In the genomic region with DNA sequence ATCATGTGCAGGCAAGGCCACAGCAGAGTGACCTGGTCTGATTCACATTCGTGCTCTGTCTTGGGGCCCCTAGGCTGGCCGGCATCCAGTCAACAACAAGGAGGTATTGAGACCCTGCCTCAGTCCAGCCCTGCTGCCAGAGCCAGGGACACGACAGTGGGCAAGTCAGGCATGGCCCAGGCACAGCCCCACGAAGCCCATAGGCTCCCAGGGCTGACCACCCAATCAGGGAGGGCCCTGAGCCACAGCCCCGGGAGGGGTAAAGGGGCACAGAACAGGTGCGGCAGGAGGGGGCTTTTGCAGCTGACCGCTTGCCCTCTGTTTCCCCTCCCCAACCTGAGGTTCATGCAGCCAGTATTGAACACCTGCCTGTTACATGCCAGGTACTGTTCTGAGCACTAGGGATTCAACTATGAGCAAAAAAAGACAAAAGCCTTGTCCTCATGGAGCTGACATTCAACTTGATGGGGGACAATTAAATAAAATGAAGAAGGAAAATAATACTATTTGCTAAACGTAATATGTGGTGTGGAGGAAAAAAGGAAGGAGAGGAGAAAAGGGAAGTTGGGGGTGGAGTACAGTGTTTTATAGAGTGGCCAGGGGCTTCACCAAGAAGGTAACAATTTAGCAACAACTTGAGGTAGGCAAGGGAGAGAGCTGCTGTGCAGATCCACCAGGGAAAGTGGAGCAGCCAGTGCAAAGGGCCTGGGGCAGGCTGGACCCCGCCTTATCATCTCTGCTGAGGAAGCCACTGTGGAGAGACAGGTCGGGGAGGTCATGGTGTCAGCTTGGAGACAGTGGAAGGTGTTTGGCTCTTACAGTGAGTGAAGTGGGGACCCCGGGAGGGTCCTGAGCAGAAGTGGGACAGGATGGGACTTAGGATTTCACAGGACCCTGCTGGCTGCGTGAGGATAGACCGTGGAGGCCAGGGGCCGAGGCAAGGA, we compare ENCODE assay signal across 1 cellular context.
TF ChIP-seq lines count a peak whose summit lies in the region.

No MANE protein-coding gene starts in this region.

TF ChIP-seq in IMR-90, 13 proteins besides CTCF, POLR2A, EP300 and RAD21:
- no peak for TF ChIP-seq NFE2L2 (IDR thresholded peaks at IDR 0.05; ENCODE audit: low read depth, low read length)
- no peak for TF ChIP-seq CHD1 (IDR thresholded peaks at IDR 0.05; ENCODE audit: low read depth, low read length)
- TF ChIP-seq BHLHE40 (IDR thresholded peaks at IDR 0.05; ENCODE audit: low read depth, low read length) = no peak
- no peak for TF ChIP-seq SMC3 (IDR thresholded peaks at IDR 0.05; ENCODE audit: low read depth, low read length)
- TF ChIP-seq MAZ (IDR thresholded peaks at IDR 0.05; ENCODE audit: borderline replicate concordance, low read depth, low read length) = no peak
- TF ChIP-seq USF2 (IDR thresholded peaks at IDR 0.05; ENCODE audit: low read depth, low read length) = no peak
- TF ChIP-seq RFX5 (IDR thresholded peaks at IDR 0.05; ENCODE audit: low read depth, low read length) = no peak
- no peak for TF ChIP-seq FOS (IDR thresholded peaks at IDR 0.05; ENCODE audit: low read depth, low read length)
- TF ChIP-seq MAFK (IDR thresholded peaks at IDR 0.05; ENCODE audit: low read depth, low read length) = no peak
